In the genomic region with DNA sequence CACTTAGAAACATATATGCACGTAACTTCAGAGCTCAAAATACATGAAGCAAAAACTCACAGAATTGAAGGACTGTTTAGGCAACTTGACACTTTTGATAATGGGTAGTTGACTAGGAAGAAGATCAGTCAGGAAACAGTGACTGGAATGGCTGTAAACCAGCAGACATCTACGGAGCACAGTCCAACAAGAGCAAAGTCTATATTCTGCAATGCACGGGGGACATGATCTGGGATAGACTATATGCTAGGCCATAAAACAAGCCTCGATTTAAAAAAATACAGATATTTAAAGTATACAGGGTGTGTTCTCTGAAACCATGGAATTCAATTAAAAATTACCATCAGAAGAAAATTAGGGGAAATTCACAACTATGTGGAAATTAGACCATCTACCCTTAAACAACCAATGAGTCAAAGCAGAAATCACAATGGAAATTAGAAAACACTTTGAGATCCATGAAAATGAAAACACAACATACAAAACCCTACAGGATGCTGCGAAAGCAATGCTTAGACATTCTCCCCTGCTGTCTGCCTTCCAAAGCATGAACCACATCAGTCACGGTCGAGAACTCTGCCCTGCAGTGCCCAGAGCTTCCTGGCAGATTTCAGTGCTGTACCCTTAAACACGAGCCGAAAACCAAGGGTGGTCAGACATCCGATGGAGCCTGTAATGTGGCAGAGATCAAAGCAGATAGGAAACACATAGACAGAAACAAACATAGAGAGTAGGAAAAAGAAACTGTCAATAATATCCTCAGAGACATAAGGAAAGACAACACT, we compare ENCODE assay signal across 28 cellular contexts.
"Had no signal": no experiment of that assay in that cellular context is flagged by ENCODE, and none has a peak within 500 bp of the region (broad histone marks: within the 10 kb centered on the region; RNA-seq: fewer than 3 reads in every experiment).

No MANE protein-coding gene starts in this region.

- DNase-seq: activated CD4-positive, alpha-beta memory T cell treated with anti-CD3 and anti-CD28 coated beads, Interleukin-2, amount 10 ng/mL, durations not matched to agents 7 days and 5 days; activated CD4-positive, alpha-beta T cell treated with anti-CD3 and anti-CD28 coated beads, Interleukin-2, amount 50 U/mL, for 1 hour; activated CD8-positive, alpha-beta memory T cell treated with anti-CD3 and anti-CD28 coated beads for 24 hours; activated CD8-positive, alpha-beta memory T cell treated with anti-CD3 and anti-CD28 coated beads, Interleukin-2, amount 10 ng/mL, durations not matched to agents 7 days and 5 days; activated CD8-positive, alpha-beta memory T cell treated with anti-CD3 and anti-CD28 coated beads, Interleukin-2, amount 50 U/mL, for 48 hours; activated effector memory CD4-positive, alpha-beta T cell treated with anti-CD3 and anti-CD28 coated beads, Interleukin-2, amount 50 U/mL, for 16 hours; activated naive CD4-positive, alpha-beta T cell; activated naive CD4-positive, alpha-beta T cell treated with anti-CD3 and anti-CD28 coated beads, Interleukin-2, amount 50 U/mL, for 16 hours; activated naive CD8-positive, alpha-beta T cell treated with anti-CD3 and anti-CD28 coated beads for 36 hours; activated T-cell treated with anti-CD3 and anti-CD28 coated beads, Interleukin-2, amount 50 U/mL, for 48 hours; amniotic stem cell; aorta; brain microvascular endothelial cell; Karpas-422; MG63; MV-4-11; NCI-H1092; NCI-H1436 treated with DMSO at 0.1 percent for 48 hours; NCI-H1694 treated with DMSO at 0.1 percent for 48 hours; NCI-H2029; NCI-H345; NCI-H526; NCI-H774; OCI-M1; Right ventricle myocardium superior had no signal

- ATAC-seq: activated CD8-positive, alpha-beta memory T cell treated with anti-CD3 and anti-CD28 coated beads, Interleukin-2, amount 10 ng/mL, durations not matched to agents 7 days and 5 days; activated T-helper 17 cell treated with anti-CD3 and anti-CD28 coated beads, Interleukin-2, amount 50 U/mL, for 72 hours had no signal

- H3K36me3 ChIP-seq: brain microvascular endothelial cell, cardiac muscle cell, MG63 had no signal

- FAIRE-seq: TTC549 had no signal

- H3K27me3 ChIP-seq: brain microvascular endothelial cell, cardiac muscle cell, MG63 had no signal

- H3K27ac ChIP-seq: brain microvascular endothelial cell, cardiac muscle cell had no signal

- H3K4me3 ChIP-seq: cardiac muscle cell, MG63 had no signal

- H3K9me3 ChIP-seq: MG63 had no signal
